In the genomic region with DNA sequence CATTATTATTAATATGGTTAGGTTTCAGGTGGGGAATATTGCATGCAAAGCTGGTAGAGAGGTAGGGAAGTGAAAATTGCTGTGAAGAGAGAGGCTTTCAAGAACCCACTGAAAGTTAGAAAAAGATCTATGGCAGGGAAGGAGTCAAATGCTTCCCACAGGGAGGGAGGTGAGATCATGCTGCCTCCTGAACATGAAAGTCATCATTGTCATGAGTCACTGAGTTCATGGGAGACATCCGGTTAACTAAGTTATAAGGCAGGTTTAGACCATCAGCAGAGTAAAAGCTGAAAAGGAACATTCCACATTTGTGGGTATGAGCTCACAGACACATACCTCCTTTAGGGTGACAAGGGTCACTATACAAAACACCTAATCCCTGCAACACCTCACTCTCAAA, we compare ENCODE assay signal across 1 cellular context.
TF ChIP-seq lines count a peak whose summit lies in the region.

No MANE protein-coding gene starts in this region.

TF ChIP-seq in K562, 482 proteins besides CTCF, POLR2A, EP300 and RAD21 (continued from another document and continues in another):
- TF ChIP-seq, protein P1, sequence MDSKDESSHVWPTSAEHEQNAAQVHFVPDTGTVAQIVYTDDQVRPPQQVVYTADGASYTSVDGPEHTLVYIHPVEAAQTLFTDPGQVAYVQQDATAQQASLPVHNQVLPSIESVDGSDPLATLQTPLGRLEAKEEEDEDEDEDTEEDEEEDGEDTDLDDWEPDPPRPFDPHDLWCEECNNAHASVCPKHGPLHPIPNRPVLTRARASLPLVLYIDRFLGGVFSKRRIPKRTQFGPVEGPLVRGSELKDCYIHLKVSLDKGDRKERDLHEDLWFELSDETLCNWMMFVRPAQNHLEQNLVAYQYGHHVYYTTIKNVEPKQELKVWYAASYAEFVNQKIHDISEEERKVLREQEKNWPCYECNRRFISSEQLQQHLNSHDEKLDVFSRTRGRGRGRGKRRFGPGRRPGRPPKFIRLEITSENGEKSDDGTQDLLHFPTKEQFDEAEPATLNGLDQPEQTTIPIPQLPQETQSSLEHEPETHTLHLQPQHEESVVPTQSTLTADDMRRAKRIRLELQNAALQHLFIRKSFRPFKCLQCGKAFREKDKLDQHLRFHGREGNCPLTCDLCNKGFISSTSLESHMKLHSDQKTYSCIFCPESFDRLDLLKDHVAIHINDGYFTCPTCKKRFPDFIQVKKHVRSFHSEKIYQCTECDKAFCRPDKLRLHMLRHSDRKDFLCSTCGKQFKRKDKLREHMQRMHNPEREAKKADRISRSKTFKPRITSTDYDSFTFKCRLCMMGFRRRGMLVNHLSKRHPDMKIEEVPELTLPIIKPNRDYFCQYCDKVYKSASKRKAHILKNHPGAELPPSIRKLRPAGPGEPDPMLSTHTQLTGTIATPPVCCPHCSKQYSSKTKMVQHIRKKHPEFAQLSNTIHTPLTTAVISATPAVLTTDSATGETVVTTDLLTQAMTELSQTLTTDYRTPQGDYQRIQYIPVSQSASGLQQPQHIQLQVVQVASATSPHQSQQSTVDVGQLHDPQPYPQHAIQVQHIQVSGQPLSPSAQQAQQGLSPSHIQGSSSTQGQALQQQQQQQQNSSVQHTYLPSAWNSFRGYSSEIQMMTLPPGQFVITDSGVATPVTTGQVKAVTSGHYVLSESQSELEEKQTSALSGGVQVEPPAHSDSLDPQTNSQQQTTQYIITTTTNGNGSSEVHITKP (IDR thresholded peaks at IDR 0.05; ENCODE audit: partially characterized antibody) = peak; percentile 89
- TF ChIP-seq JUND (IDR thresholded peaks at IDR 0.05; ENCODE audit: borderline replicate concordance, low read depth, low read length) = peak; percentile 96
- TF ChIP-seq JUND (tag; IDR thresholded peaks at IDR 0.05; ENCODE audit: borderline replicate concordance, low read depth, low read length) = peak; percentile 97
- TF ChIP-seq, protein P2, sequence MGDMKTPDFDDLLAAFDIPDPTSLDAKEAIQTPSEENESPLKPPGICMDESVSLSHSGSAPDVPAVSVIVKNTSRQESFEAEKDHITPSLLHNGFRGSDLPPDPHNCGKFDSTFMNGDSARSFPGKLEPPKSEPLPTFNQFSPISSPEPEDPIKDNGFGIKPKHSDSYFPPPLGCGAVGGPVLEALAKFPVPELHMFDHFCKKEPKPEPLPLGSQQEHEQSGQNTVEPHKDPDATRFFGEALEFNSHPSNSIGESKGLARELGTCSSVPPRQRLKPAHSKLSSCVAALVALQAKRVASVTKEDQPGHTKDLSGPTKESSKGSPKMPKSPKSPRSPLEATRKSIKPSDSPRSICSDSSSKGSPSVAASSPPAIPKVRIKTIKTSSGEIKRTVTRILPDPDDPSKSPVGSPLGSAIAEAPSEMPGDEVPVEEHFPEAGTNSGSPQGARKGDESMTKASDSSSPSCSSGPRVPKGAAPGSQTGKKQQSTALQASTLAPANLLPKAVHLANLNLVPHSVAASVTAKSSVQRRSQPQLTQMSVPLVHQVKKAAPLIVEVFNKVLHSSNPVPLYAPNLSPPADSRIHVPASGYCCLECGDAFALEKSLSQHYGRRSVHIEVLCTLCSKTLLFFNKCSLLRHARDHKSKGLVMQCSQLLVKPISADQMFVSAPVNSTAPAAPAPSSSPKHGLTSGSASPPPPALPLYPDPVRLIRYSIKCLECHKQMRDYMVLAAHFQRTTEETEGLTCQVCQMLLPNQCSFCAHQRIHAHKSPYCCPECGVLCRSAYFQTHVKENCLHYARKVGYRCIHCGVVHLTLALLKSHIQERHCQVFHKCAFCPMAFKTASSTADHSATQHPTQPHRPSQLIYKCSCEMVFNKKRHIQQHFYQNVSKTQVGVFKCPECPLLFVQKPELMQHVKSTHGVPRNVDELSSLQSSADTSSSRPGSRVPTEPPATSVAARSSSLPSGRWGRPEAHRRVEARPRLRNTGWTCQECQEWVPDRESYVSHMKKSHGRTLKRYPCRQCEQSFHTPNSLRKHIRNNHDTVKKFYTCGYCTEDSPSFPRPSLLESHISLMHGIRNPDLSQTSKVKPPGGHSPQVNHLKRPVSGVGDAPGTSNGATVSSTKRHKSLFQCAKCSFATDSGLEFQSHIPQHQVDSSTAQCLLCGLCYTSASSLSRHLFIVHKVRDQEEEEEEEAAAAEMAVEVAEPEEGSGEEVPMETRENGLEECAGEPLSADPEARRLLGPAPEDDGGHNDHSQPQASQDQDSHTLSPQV (IDR thresholded peaks at IDR 0.05) = peak; percentile 69
- TF ChIP-seq PML (IDR thresholded peaks at IDR 0.05; ENCODE audit: low read length) = no peak
- TF ChIP-seq HNRNPL (IDR thresholded peaks at IDR 0.05; ENCODE audit: low read depth, low read length) = no peak
- no peak for TF ChIP-seq CHD7 (IDR thresholded peaks at IDR 0.05; ENCODE audit: low read depth, low read length)
- TF ChIP-seq MAFK (IDR thresholded peaks at IDR 0.05; ENCODE audit: low read length) = peak; percentile 66
- peak; percentile 95 for TF ChIP-seq JUN (IDR thresholded peaks at IDR 0.05; ENCODE audit: borderline replicate concordance, low read depth, low read length)
- TF ChIP-seq JUN (CRISPR knock-in tag; IDR thresholded peaks at IDR 0.05; ENCODE audit: borderline replicate concordance) = peak; percentile 45; the same call in 1 of the 2 replicates
- 0 out of 2 replicates have a peak, but pooled peaks have one; percentile 19 for TF ChIP-seq TEAD4 (IDR thresholded peaks at IDR 0.05; ENCODE audit: low read length)
- TF ChIP-seq TEAD4 (CRISPR knock-in tag; IDR thresholded peaks at IDR 0.05; ENCODE audit: borderline replicate concordance) = no peak
- TF ChIP-seq, protein P3, sequence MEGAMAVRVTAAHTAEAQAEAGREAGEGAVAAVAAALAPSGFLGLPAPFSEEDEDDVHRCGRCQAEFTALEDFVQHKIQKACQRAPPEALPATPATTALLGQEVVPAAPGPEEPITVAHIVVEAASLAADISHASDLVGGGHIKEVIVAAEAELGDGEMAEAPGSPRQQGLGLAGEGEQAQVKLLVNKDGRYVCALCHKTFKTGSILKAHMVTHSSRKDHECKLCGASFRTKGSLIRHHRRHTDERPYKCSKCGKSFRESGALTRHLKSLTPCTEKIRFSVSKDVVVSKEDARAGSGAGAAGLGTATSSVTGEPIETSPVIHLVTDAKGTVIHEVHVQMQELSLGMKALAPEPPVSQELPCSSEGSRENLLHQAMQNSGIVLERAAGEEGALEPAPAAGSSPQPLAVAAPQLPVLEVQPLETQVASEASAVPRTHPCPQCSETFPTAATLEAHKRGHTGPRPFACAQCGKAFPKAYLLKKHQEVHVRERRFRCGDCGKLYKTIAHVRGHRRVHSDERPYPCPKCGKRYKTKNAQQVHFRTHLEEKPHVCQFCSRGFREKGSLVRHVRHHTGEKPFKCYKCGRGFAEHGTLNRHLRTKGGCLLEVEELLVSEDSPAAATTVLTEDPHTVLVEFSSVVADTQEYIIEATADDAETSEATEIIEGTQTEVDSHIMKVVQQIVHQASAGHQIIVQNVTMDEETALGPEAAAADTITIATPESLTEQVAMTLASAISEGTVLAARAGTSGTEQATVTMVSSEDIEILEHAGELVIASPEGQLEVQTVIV (CRISPR knock-in tag; IDR thresholded peaks at IDR 0.05; ENCODE audit: borderline replicate concordance) = no peak
- TF ChIP-seq KDM1A (IDR thresholded peaks at IDR 0.05) = 0 out of 4 replicates have a peak, but pooled peaks of 1 of the 2 experiments have one; percentile 47
- TF ChIP-seq CREM (IDR thresholded peaks at IDR 0.05; ENCODE audit: low read depth) = 0 out of 2 replicates have a peak, but pooled peaks have one; percentile 29
- peak; percentile 92 for TF ChIP-seq SMARCA4 (IDR thresholded peaks at IDR 0.05)
- peak in 1 of 2 experiments; percentile 45; a peak in 1 of 3 replicates for TF ChIP-seq CBX3 (IDR thresholded peaks at IDR 0.05; ENCODE audit: borderline replicate concordance in 1 of 2, low read length in 2 of 2)
- TF ChIP-seq, protein P4, sequence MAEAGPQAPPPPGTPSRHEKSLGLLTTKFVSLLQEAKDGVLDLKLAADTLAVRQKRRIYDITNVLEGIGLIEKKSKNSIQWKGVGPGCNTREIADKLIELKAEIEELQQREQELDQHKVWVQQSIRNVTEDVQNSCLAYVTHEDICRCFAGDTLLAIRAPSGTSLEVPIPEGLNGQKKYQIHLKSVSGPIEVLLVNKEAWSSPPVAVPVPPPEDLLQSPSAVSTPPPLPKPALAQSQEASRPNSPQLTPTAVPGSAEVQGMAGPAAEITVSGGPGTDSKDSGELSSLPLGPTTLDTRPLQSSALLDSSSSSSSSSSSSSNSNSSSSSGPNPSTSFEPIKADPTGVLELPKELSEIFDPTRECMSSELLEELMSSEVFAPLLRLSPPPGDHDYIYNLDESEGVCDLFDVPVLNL (CRISPR knock-in tag; IDR thresholded peaks at IDR 0.05; ENCODE audit: low read depth) = no peak
- TF ChIP-seq FOS (IDR thresholded peaks at IDR 0.05; ENCODE audit: extremely low read depth, insufficient read length) = peak; percentile 49
- TF ChIP-seq, protein P5, sequence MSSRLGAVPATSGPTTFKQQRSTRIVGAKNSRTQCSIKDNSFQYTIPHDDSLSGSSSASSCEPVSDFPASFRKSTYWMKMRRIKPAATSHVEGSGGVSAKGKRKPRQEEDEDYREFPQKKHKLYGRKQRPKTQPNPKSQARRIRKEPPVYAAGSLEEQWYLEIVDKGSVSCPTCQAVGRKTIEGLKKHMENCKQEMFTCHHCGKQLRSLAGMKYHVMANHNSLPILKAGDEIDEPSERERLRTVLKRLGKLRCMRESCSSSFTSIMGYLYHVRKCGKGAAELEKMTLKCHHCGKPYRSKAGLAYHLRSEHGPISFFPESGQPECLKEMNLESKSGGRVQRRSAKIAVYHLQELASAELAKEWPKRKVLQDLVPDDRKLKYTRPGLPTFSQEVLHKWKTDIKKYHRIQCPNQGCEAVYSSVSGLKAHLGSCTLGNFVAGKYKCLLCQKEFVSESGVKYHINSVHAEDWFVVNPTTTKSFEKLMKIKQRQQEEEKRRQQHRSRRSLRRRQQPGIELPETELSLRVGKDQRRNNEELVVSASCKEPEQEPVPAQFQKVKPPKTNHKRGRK (tag; IDR thresholded peaks at IDR 0.05) = no peak
- 0 out of 2 replicates have a peak, but pooled peaks have one; percentile 27 for TF ChIP-seq MEF2A (IDR thresholded peaks at IDR 0.05; ENCODE audit: control insufficient read depth, low read depth, low read length)
- TF ChIP-seq RBM25 (IDR thresholded peaks at IDR 0.05; ENCODE audit: low read depth, low read length, severe bottlenecking) = no peak
- TF ChIP-seq ZEB2 (IDR thresholded peaks at IDR 0.05) = 0 out of 2 replicates have a peak, but pooled peaks have one; percentile 43
- TF ChIP-seq SPI1 (IDR thresholded peaks at IDR 0.05; ENCODE audit: borderline replicate concordance, low read depth, low read length) = no peak
- 0 out of 2 replicates have a peak, but pooled peaks have one; percentile 31 for TF ChIP-seq MYC (IDR thresholded peaks at IDR 0.05; ENCODE audit: low read depth, low read length)
- no peak for TF ChIP-seq MYC (CRISPR knock-in tag; IDR thresholded peaks at IDR 0.05; ENCODE audit: borderline replicate concordance, low read depth)
- TF ChIP-seq ETV5 (CRISPR knock-in tag; IDR thresholded peaks at IDR 0.05; ENCODE audit: low read depth) = peak; percentile 71
